ENCODE assay signal across 1 cellular context in the genomic region with DNA sequence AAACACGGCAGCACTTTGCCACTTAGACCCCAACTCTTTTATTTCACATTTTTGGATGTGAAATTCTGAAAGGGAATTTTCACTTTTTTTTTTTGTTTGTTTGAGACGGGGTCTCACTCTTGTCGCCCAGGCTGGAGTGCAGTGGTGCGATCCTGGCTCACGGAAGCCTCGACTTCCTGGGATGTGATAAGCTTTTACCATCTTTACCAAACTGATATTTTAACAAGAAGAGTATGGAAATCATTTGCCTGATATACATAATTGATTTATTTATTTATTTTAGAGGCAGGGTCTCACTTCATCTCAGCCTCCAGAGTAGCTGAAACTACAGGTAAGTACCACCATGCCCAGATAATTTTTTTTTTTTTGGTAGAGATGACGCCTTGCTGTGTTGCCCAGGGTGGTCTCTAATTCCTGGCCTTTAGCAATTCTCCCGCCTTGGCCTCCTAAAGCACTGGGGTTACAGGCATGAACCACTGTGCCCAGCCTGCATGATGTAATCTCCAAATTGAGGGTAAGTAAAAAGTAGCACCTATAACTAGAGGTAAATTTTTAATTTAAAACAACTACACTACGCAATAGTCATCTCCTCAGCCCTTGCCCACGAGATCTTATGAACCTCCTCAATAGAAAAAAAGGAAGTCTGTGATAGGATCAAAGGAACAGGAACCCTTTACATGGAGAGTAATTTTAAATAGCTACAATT.
TF ChIP-seq lines count a peak whose summit lies in the region.

No MANE protein-coding gene starts in this region.

TF ChIP-seq in HCT116, 20 proteins besides CTCF, POLR2A, EP300 and RAD21 (continued from another document):
- TF ChIP-seq, protein P1, sequence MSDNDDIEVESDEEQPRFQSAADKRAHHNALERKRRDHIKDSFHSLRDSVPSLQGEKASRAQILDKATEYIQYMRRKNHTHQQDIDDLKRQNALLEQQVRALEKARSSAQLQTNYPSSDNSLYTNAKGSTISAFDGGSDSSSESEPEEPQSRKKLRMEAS (IDR thresholded peaks at IDR 0.05) = no peak
- no peak for TF ChIP-seq ATF3 (IDR thresholded peaks at IDR 0.05)
- TF ChIP-seq EZH2phosphoT487 (IDR thresholded peaks at IDR 0.05; ENCODE audit: borderline replicate concordance) = no peak
- TF ChIP-seq POLR2AphosphoS5 (IDR thresholded peaks at IDR 0.05; ENCODE audit: low read depth, low read length) = no peak
- no peak for TF ChIP-seq JUND (IDR thresholded peaks at IDR 0.05)
TF ChIP-seq in HCT116: peak in this region for 0.
